Comparison of ENCODE assay signal across 8 cellular contexts in the genomic region with DNA sequence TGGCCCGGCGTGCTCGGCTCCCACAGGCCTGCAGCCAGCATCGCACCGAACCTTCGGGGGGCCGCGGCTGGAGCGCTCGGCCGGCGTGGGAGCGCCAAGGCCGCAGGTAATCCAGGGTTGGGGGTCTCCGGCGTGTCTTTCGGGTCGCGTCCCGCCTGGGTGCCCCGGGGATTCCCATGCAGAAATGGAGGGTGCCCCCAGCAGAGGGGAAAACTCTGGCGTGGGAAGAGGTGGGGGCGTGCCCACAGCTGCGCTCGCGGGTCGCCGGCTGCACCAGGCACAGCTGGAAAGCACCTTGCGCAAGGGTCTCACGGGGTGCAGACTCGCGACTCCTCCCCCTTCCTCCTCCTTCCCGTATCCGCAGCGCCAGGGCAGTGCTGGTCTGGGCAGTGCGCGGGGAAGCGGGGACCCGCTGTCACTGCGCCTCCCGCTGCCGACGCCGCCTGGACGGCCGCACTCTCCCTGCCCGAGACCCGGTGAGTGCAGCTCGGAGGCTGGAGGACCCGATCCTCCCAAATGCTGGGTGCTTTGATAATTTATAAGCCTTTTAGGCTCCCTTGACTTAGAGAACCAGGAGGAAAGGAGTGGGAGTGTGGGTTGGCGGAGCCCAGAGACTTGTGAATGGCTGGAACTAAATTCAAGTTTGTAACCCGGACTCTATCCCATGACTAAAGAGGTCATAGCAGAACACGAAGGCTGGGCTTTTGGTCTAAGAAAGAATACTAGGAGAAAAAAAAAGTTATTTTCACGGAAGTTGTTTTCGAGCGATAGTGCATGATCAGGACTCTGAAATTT. TPM values are rescaled to one million over a fixed set of nuclear protein-coding genes. Genes with fewer than 3 reads are reported as not detected.
DNase-seq lines count a peak whose midpoint lies in the region; ATAC-seq, FAIRE-seq and TF ChIP-seq lines count a peak whose summit lies in the region.

No MANE protein-coding gene starts in this region.

- TF ChIP-seq CTCF in WTC11 (IDR thresholded peaks at IDR 0.05) (no peak), kidney (IDR thresholded peaks at IDR 0.05; ENCODE audit: borderline replicate concordance, extremely low read depth, insufficient read depth) (peak; percentile 4)

- H3K4me3 Mint-ChIP-seq in WTC11 = peak overlapping the region; percentile 90

- no peaks in the 10 kb centered on the region for H3K9me3 Mint-ChIP-seq in WTC11

- ATAC-seq in GM21825 (IDR thresholded peaks at IDR 0.05; ENCODE audit: unreplicated experiment) (peak; percentile 47), WTC11 (peak; percentile 40)

- peaks cover 70% of the 10 kb centered on the region for H3K4me1 ChIP-seq in Karpas-422 (ENCODE audit: low read length)
- H3K4me1 ChIP-seq in kidney (ENCODE audit: control insufficient read depth in 1 of 2, insufficient read depth in 1 of 2, low read depth in 1 of 2, low read length in 2 of 2) = peaks cover 14 to 22% of the 10 kb centered on the region in 2 donors

- peak overlapping the region; percentile 98 for H3K9ac ChIP-seq in Karpas-422 (ENCODE audit: low read length)
- peak overlapping the region; percentile 72 to 83 for H3K9ac ChIP-seq in kidney (ENCODE audit: low read length in 2 of 2)

- POLR2A ChIA-PET in WTC11 (lab: Charles Lee) = interaction anchor here (0.9 to 3.1 kb wide), 3 partner anchors 11 to 94 kb away, joined by 3 to 19 read pairs (median 5); no protein-coding TSS in a partner anchor

- H3K4me2 ChIP-seq in Karpas-422 (ENCODE audit: low read depth, low read length, poor library complexity, severe bottlenecking) = peak overlapping the region; percentile 96

- peak overlapping the region; percentile 47; the same call in 1 of the 2 replicates for H3K27ac Mint-ChIP-seq in WTC11

- DNase-seq in GF-D8 (lab: John Stamatoyannopoulos, UW) (peak; percentile 87), Karpas-422 (peak; percentile 91), WTC11 (ENCODE audit: low spot score) (peak; percentile 68), kidney (peak; percentile 96), NCI-H1092 treated with DMSO at 0.1 percent for 48 hours (lab: John Stamatoyannopoulos, UW) (no peak)
- DNase-seq in central memory CD4-positive, alpha-beta T cell = peak; percentile 49
- peak; percentile 53 to 57 for DNase-seq in stimulated activated CD4-positive, alpha-beta T cell treated with anti-CD3 and anti-CD28 coated beads, Interleukin-1b, Interleukin-23, amount 100 ng/mL, for 4 hours (ENCODE audit: low read depth in 2 of 2)

- peaks cover 79% of the 10 kb centered on the region for H3K79me2 ChIP-seq in Karpas-422 (ENCODE audit: low read length)

- H3K27me3 ChIP-seq in Karpas-422 (ENCODE audit: low read length) = no peaks in the 10 kb centered on the region

- peaks cover 8% of the 10 kb centered on the region for H3K36me3 Mint-ChIP-seq in WTC11

- no peaks in the 10 kb centered on the region for H3K9me2 ChIP-seq in Karpas-422 (replicated peaks; ENCODE audit: insufficient read depth, low read length)

- peaks cover 29% of the 10 kb centered on the region for H3K27me3 Mint-ChIP-seq in WTC11 (ENCODE audit: low read depth)

- H2AFZ ChIP-seq in Karpas-422 (ENCODE audit: low read length) = no peak overlapping the region

- H3K4me3 ChIP-seq in Karpas-422 (ENCODE audit: low read length) = peak overlapping the region; percentile 92
- peak overlapping the region; percentile 88 to 92 for H3K4me3 ChIP-seq in kidney (ENCODE audit: low read length in 2 of 2)

- intact Hi-C loops in kidney (cut with DNase I) = no loop called here

- H3K9me3 ChIP-seq in Karpas-422 (ENCODE audit: low read length) (no peaks in the 10 kb centered on the region), kidney (ENCODE audit: control insufficient read depth in 1 of 2, low read length in 2 of 2) (no peaks in the 10 kb centered on the region)

- peak overlapping the region; percentile 97 for H3K27ac ChIP-seq in Karpas-422 (ENCODE audit: low read length)
- H3K27ac ChIP-seq in kidney (ENCODE audit: low read depth in 2 of 2, low read length in 2 of 2) = peak overlapping the region; percentile 97 to 99

- H3K36me3 ChIP-seq in Karpas-422 (ENCODE audit: insufficient read depth, low read length) (peaks cover 42% of the 10 kb centered on the region), kidney (ENCODE audit: control insufficient read depth in 1 of 2, insufficient read depth in 2 of 2, low read length in 2 of 2) (peaks cover 3 to 5% of the 10 kb centered on the region in 2 donors)

- peaks cover 28% of the 10 kb centered on the region for H4K20me1 ChIP-seq in Karpas-422 (ENCODE audit: insufficient read depth, low read depth, low read length)

- H3K4me1 Mint-ChIP-seq in WTC11 = peaks cover 59% of the 10 kb centered on the region

- CTCF ChIA-PET in WTC11 (lab: Charles Lee) = interaction anchor here (0.5 to 2.0 kb wide), 8 partner anchors 11 to 206 kb away, joined by 3 to 8 read pairs (median 4); no protein-coding TSS in a partner anchor

- no peak for FAIRE-seq in kidney (lab: Jason Lieb, UNC)

TF ChIP-seq in WTC11, 78 proteins besides CTCF, POLR2A, EP300 and RAD21 (continues in another document):
- TF ChIP-seq ZNF121 (CRISPR knock-in tag; IDR thresholded peaks at IDR 0.05) = peak; percentile 94
- peak; percentile 38; the same call in 1 of the 2 replicates for TF ChIP-seq ARID4B (CRISPR knock-in tag; IDR thresholded peaks at IDR 0.05; ENCODE audit: borderline replicate concordance)
- TF ChIP-seq HMGXB4 (CRISPR knock-in tag; IDR thresholded peaks at IDR 0.05) = peak; percentile 86
- TF ChIP-seq TEAD1 (CRISPR knock-in tag; IDR thresholded peaks at IDR 0.05) = peak; percentile 63; the same call in 1 of the 2 replicates
- no peak for TF ChIP-seq ZNF281 (CRISPR knock-in tag; IDR thresholded peaks at IDR 0.05)
- 0 out of 2 replicates have a peak, but pooled peaks have one; percentile 33 for TF ChIP-seq FOXP1 (CRISPR knock-in tag; IDR thresholded peaks at IDR 0.05; ENCODE audit: borderline replicate concordance)

RNA-seq across cellular contexts. Expression of gene MAP3K8, which starts 0.5 kb away (rescaled TPM):
- total RNA-seq in Karpas-422 (2014; rRNA removed; shearing (Covaris generic); ENCODE audit: low replicate concordance) = 51.5 and 69.8 TPM in 2 replicates
- total RNA-seq in WTC11 (2021) = 9.8 to 13.8 TPM (median 11.8 TPM) in 3 replicates
- total RNA-seq in kidney = 41.6 TPM
- polyA plus RNA-seq in kidney (ENCODE audit: insufficient read depth, low read depth, low replicate concordance) = 6.7 TPM
